Comparison of ENCODE assay signal across 1 cellular context in the genomic region with DNA sequence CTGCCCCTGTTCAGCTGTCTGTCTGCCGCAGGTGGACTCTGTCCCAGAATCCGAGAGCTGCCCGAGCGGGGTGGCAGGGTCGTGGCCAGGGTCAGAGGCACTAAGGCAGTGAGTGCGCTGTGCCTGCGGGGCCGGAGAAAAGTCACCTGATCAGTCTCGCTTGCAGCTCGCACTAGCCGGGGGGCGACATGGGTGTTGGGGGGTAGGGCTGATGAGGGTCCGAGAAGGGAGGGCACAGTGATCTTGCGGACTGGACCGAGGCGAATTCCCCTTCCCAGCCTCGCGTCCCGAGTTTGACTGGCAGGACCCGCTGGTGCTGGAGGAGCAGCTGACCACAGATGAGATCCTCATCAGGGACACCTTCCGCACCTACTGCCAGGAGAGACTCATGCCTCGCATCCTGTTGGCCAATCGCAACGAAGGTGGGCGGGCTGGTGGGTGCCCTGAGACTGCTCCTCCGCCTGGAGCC.
TF ChIP-seq lines count a peak whose summit lies in the region.

No MANE protein-coding gene starts in this region.

TF ChIP-seq in GM12878, 131 proteins besides CTCF, POLR2A, EP300 and RAD21:
- TF ChIP-seq EGR1 (IDR thresholded peaks at IDR 0.05; ENCODE audit: borderline replicate concordance in 1 of 2, low read depth in 2 of 2, low read length in 2 of 2) (no peak), LARP7 (IDR thresholded peaks at IDR 0.05) (0 out of 2 replicates have a peak, but pooled peaks have one; percentile 3), PAX8 (IDR thresholded peaks at IDR 0.05) (no peak), MEF2A (IDR thresholded peaks at IDR 0.05; ENCODE audit: insufficient read depth, low read depth, low read length) (no peak), TCF3 (IDR thresholded peaks at IDR 0.05; ENCODE audit: borderline replicate concordance, insufficient read depth, low read depth, low read length) (no peak), CBX3 (IDR thresholded peaks at IDR 0.05; ENCODE audit: borderline replicate concordance, low read depth) (no peak), KAT2A (conservative IDR thresholded peaks at IDR 0.05; ENCODE audit: control insufficient read depth, low read depth, low read length) (no peak), KDM1A (IDR thresholded peaks at IDR 0.05; ENCODE audit: borderline replicate concordance) (no peak), ZSCAN29 (IDR thresholded peaks at IDR 0.05) (no peak), NFXL1 (IDR thresholded peaks at IDR 0.05; ENCODE audit: borderline replicate concordance) (no peak), SMAD5 (IDR thresholded peaks at IDR 0.05; ENCODE audit: low read depth) (no peak), GATAD2B (conservative IDR thresholded peaks at IDR 0.05; ENCODE audit: low read depth) (no peak), HCFC1 (IDR thresholded peaks at IDR 0.05; ENCODE audit: low read length) (no peak), NBN (IDR thresholded peaks at IDR 0.05) (no peak)
- TF ChIP-seq, protein P1, sequence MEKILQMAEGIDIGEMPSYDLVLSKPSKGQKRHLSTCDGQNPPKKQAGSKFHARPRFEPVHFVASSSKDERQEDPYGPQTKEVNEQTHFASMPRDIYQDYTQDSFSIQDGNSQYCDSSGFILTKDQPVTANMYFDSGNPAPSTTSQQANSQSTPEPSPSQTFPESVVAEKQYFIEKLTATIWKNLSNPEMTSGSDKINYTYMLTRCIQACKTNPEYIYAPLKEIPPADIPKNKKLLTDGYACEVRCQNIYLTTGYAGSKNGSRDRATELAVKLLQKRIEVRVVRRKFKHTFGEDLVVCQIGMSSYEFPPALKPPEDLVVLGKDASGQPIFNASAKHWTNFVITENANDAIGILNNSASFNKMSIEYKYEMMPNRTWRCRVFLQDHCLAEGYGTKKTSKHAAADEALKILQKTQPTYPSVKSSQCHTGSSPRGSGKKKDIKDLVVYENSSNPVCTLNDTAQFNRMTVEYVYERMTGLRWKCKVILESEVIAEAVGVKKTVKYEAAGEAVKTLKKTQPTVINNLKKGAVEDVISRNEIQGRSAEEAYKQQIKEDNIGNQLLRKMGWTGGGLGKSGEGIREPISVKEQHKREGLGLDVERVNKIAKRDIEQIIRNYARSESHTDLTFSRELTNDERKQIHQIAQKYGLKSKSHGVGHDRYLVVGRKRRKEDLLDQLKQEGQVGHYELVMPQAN (conservative IDR thresholded peaks at IDR 0.05): no peak
- TF ChIP-seq, protein P2, sequence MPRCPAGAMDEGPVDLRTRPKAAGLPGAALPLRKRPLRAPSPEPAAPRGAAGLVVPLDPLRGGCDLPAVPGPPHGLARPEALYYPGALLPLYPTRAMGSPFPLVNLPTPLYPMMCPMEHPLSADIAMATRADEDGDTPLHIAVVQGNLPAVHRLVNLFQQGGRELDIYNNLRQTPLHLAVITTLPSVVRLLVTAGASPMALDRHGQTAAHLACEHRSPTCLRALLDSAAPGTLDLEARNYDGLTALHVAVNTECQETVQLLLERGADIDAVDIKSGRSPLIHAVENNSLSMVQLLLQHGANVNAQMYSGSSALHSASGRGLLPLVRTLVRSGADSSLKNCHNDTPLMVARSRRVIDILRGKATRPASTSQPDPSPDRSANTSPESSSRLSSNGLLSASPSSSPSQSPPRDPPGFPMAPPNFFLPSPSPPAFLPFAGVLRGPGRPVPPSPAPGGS (IDR thresholded peaks at IDR 0.05; ENCODE audit: borderline replicate concordance, insufficient read depth, low read depth, low read length, poor library complexity, severe bottlenecking): no peak
- TF ChIP-seq, protein P3, sequence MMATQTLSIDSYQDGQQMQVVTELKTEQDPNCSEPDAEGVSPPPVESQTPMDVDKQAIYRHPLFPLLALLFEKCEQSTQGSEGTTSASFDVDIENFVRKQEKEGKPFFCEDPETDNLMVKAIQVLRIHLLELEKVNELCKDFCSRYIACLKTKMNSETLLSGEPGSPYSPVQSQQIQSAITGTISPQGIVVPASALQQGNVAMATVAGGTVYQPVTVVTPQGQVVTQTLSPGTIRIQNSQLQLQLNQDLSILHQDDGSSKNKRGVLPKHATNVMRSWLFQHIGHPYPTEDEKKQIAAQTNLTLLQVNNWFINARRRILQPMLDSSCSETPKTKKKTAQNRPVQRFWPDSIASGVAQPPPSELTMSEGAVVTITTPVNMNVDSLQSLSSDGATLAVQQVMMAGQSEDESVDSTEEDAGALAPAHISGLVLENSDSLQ (IDR thresholded peaks at IDR 0.05): 0 out of 2 replicates have a peak, but pooled peaks have one; percentile 7
TF ChIP-seq in GM12878: peak in this region for 2.
